10 cellular contexts compared by ENCODE assay signal in the genomic region with DNA sequence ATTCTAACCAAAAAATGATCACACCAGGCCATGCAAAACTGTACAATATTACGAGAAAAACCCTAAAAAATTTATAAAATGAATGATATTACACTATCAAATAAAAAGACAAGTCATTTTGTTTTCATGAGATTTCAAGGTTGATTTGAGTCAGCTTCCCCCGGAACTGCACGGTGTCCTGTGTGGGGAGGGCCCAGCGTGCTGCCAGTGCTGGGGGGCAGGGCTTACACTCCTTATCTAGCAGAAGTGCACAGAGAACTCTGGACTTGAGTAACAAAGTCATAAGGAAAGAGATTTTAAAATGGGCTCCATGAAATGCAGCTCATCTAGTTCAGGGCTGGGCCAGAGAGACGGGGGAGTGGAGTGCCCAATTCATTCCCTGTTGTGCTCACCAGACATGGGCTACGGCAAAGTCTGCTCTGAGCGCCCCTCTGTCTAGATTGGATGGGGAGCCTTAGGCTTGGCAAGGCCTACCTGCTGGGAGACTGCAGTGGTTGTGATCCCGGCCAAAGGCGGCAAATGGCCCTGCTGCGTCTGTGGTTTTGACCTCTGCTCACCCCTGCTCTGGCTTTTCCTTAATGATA. TPM values are rescaled to one million over a fixed set of nuclear protein-coding genes. Genes with fewer than 3 reads are reported as not detected.
DNase-seq lines count a peak whose midpoint lies in the region; ATAC-seq, FAIRE-seq and TF ChIP-seq lines count a peak whose summit lies in the region.
"Had no signal": no experiment of that assay in that cellular context is flagged by ENCODE, and none has a peak within 500 bp of the region (broad histone marks: within the 10 kb centered on the region; RNA-seq: fewer than 3 reads in every experiment).

No MANE protein-coding gene starts in this region.

- FAIRE-seq in GM12892 (lab: Jason Lieb, UNC) = peak; percentile 88
- FAIRE-seq: G401.6 had no signal

- TF ChIP-seq POLR2A in GM12892 (IDR thresholded peaks at IDR 0.05; ENCODE audit: low read depth, low read length) = no peak

- no peak for DNase-seq in GM12892 (ENCODE audit: insufficient read length)
- peak; percentile 45 for DNase-seq in activated T-cell treated with anti-CD3 and anti-CD28 coated beads for 24 hours (ENCODE audit: low read depth)
- peak; percentile 14 to 20 (median 17) for DNase-seq in immature natural killer cell
- peak; percentile 29 to 32 for DNase-seq in stimulated activated CD8-positive, alpha-beta memory T cell treated with anti-CD3 and anti-CD28 coated beads, Interleukin-2, amount 100 ng/mL, for 48 hours (ENCODE audit: low read depth in 2 of 2)
- DNase-seq in NCI-H345 (lab: John Stamatoyannopoulos, UW) = no peak
- no peak for DNase-seq in NCI-H2081 (lab: John Stamatoyannopoulos, UW)

- H3K27ac Mint-ChIP-seq in immature natural killer cell = peak overlapping the region; percentile 10 to 91 (median 84)

- H3K27me3 Mint-ChIP-seq in immature natural killer cell (ENCODE audit: low read depth in 3 of 3) = peaks cover 0 to 7% (median 0%) of the 10 kb centered on the region in 3 donors

- H3K36me3 Mint-ChIP-seq in immature natural killer cell = peaks cover 6 to 12% (median 6%) of the 10 kb centered on the region in 3 donors

- peaks cover 22 to 30% of the 10 kb centered on the region in 2 donors for H3K4me1 Mint-ChIP-seq in immature natural killer cell

- H3K4me3 Mint-ChIP-seq in immature natural killer cell = peak overlapping the region; percentile 26 to 78 (median 60)
- H3K4me3 Mint-ChIP-seq: neural crest cell had no signal

- no peaks in the 10 kb centered on the region for H3K9me3 Mint-ChIP-seq in immature natural killer cell
- H3K9me3 Mint-ChIP-seq: neural crest cell had no signal

- peak; percentile 56 for ATAC-seq in HG03139 (IDR thresholded peaks at IDR 0.05; ENCODE audit: unreplicated experiment)
- no peak for ATAC-seq in HG02840 (IDR thresholded peaks at IDR 0.05; ENCODE audit: low FRiP score, unreplicated experiment)

RNA-seq across cellular contexts. Expression of a gene that starts 50.1 kb away (rescaled TPM):
- polyA plus RNA-seq in GM12892 (2012; ENCODE audit: missing spikeins) = 10.2 TPM
- polyA plus RNA-seq in immature natural killer cell = 10 to 100 TPM; 26.9 to 44.3 (median 34.7) TPM

Comparison
In these comparisons a context has a peak if more than half of its experiments do, and no peak if none do; other contexts are left out.
1. DNase-seq: peak in activated T-cell treated with anti-CD3 and anti-CD28 coated beads for 24 hours (single experiment), immature natural killer cell (3 of 3) and stimulated activated CD8-positive, alpha-beta memory T cell treated with anti-CD3 and anti-CD28 coated beads, Interleukin-2, amount 100 ng/mL, for 48 hours (2 of 2); none in GM12892 (single experiment), NCI-H345 (single experiment) and NCI-H2081 (0 of 2).